In the genomic region with DNA sequence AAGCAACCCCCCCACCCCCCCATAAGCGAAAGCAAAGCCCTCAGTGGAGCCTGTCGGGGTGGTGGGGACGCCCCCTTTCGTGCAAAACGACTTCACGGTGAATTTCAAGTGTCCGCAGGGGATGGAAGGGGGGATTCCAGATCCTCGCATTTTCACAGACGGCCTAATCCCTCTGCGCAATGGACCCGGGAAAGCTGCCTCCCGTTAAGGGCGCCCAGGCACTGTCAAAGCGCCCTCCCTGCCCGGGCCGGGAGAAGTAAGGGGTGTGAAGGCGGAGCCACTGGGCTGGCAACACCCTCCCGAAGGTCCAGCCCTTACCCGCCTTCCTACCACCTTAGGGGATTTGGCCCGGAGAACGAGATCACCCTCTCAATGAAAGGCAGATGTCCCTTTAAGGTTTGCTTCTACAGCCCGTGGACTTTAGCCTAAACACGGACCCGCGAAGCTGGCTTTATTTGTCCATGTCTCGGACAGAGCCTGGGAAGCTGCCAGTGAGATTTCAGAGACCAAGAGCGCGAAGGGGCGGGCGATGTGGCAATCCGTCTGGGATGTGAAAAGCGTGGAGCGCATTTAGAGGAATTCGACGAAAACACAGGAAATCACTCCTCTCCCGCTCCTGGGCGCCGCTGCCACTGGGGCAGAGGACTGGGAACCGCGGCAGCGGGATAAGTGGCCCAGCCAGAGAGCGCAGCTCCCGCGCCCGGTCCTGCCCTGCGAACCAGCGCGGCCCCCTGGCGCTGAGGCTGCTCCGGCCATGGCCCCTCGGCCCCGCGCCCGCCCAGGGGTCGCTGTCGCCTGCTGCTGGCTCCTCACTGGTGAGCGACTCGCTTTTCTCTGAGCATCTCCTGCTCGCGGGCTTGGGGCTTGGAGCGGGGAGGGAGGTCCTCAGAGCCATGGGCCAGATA, we compare ENCODE assay signal across 8 cellular contexts. TPM values are rescaled to one million over a fixed set of nuclear protein-coding genes. Genes with fewer than 3 reads are reported as not detected.
DNase-seq lines count a peak whose midpoint lies in the region; ATAC-seq, FAIRE-seq and TF ChIP-seq lines count a peak whose summit lies in the region.

Gene ITGA1, plus strand, starts transcription at position 317 of the 905 bp plus-strand sequence. Its CDS starts 438 bp downstream, at position 755.
Gene PELO, plus strand, starts transcription at position 317 of the 905 bp plus-strand sequence. CDS start 12,479 bp downstream, outside the sequence.

- WGBS in iPS DF 6.9 (ENCODE audit: insufficient coverage, insufficient read length): no CpG with 5 or more reads among the region's 61 CpGs

- H3K9ac ChIP-seq in DND-41 (ENCODE audit: low read depth, low read length): peak within 1 kb of the TSS; percentile 63

- peak; percentile 84 for ATAC-seq in DND-41 (ENCODE audit: insufficient read depth, low read depth)
- peak; percentile 61 for ATAC-seq in GM21447 (IDR thresholded peaks at IDR 0.05; ENCODE audit: unreplicated experiment)
- ATAC-seq in gastrocnemius medialis: peak; percentile 63 to 74

- intact Hi-C loops in gastrocnemius medialis (cut with DNase I; ENCODE audit: low total_unique reads): loop anchor here (2.0 to 5.0 kb wide), 2 partner anchors 96 to 127 kb away; no protein-coding TSS in a partner anchor

- peak; percentile 27 to 44 for TF ChIP-seq POLR2A in gastrocnemius medialis (IDR thresholded peaks at IDR 0.05)

- H3K4me1 ChIP-seq in DND-41 (ENCODE audit: insufficient read depth, low read length) (peaks cover 55% of the 10 kb centered on the region), iPS DF 6.9 (ENCODE audit: control insufficient read depth, insufficient read depth, low read length) (no peaks in the 10 kb centered on the region), gastrocnemius medialis (peaks cover 7 to 11% of the 10 kb centered on the region in 2 donors)

- DNase-seq in DND-41: peak; percentile 70
- peak; percentile 82 for DNase-seq in HTR-8/SVneo (ENCODE audit: insufficient read length, low spot score)
- peak; percentile 29 for DNase-seq in T-helper 22 cell (ENCODE audit: low read depth)
- DNase-seq in brain microvascular endothelial cell: peak; percentile 83
- DNase-seq in iPS DF 6.9 (ENCODE audit: low read depth, low spot score): no peak
- peak; percentile 33 to 50 for DNase-seq in gastrocnemius medialis
- DNase-seq in inferior parietal cortex (ENCODE audit: extremely low spot score): no peak

- no peaks in the 10 kb centered on the region for H3K27me3 ChIP-seq in DND-41 (ENCODE audit: insufficient read depth, low read length, poor library complexity)
- H3K27me3 ChIP-seq in brain microvascular endothelial cell (replicated peaks): no peaks in the 10 kb centered on the region
- no peaks in the 10 kb centered on the region for H3K27me3 ChIP-seq in iPS DF 6.9 (ENCODE audit: control insufficient read depth, insufficient read depth, low read length)
- H3K27me3 ChIP-seq in gastrocnemius medialis: peaks cover 0 to 7% (median 0%) of the 10 kb centered on the region in 3 donors

- H2AFZ ChIP-seq in DND-41 (ENCODE audit: low read depth, low read length): peak within 1 kb of the TSS; percentile 73

- H3K4me2 ChIP-seq in DND-41 (ENCODE audit: insufficient read depth, low read length): peak within 1 kb of the TSS; percentile 70

- peak; percentile 97 for FAIRE-seq in HTR-8/SVneo (lab: Jason Lieb, UNC)

- TF ChIP-seq CTCF in DND-41 (IDR thresholded peaks at IDR 0.05; ENCODE audit: borderline replicate concordance, extremely low read depth, low read length, poor library complexity, severe bottlenecking) (peak; percentile 60), brain microvascular endothelial cell (IDR thresholded peaks at IDR 0.05; ENCODE audit: low read depth, low read length, missing control alignments) (peak; percentile 31), gastrocnemius medialis (IDR thresholded peaks at IDR 0.05 in 4 of 5, conservative IDR thresholded peaks at IDR 0.05 in 1 of 5) (peak in 4 of 5 experiments; percentile 29 to 41 (median 38))

- H3K36me3 ChIP-seq in DND-41 (ENCODE audit: insufficient read depth, low read length) (0 out of 2 replicates have a peak, but pooled peaks cover 5% of the 10 kb centered on the region), brain microvascular endothelial cell (replicated peaks) (no peaks in the 10 kb centered on the region), iPS DF 6.9 (ENCODE audit: control insufficient read depth, insufficient read depth, low read length) (no peaks in the 10 kb centered on the region), gastrocnemius medialis (no peaks in the 10 kb centered on the region)

- H4K20me1 ChIP-seq in DND-41 (ENCODE audit: insufficient read depth, low read length): no peaks in the 10 kb centered on the region

- H3K27ac ChIP-seq in DND-41 (ENCODE audit: low read length) (peak within 1 kb of the TSS; percentile 74), brain microvascular endothelial cell (peak within 1 kb of the TSS; percentile 85), iPS DF 6.9 (ENCODE audit: low read length) (no peak within 1 kb of the TSS), gastrocnemius medialis (peak within 1 kb of the TSS; percentile 68 to 83 (median 76))

- H3K79me2 ChIP-seq in DND-41 (ENCODE audit: insufficient read depth, low read length): peaks cover 52% of the 10 kb centered on the region

- H3K4me3 ChIP-seq in DND-41 (ENCODE audit: low read depth in 1 of 2, low read length in 2 of 2) (peak within 1 kb of the TSS; percentile 31 to 64; a peak in 3 of 4 replicates), brain microvascular endothelial cell (ENCODE audit: low read depth, low read length) (peak within 1 kb of the TSS; percentile 73), iPS DF 6.9 (ENCODE audit: low read length) (peak within 1 kb of the TSS; percentile 70), gastrocnemius medialis (peak within 1 kb of the TSS; percentile 61 to 76 (median 68))

- H3K9me3 ChIP-seq in DND-41 (ENCODE audit: insufficient read depth, low read length, severe bottlenecking) (no peaks in the 10 kb centered on the region), iPS DF 6.9 (ENCODE audit: control insufficient read depth, insufficient read depth, low read length) (no peaks in the 10 kb centered on the region), gastrocnemius medialis (no peaks in the 10 kb centered on the region)

- in situ Hi-C loops in brain microvascular endothelial cell (cut with HindIII; ENCODE audit: low pct_ligation_motif_present, low sequenced_read_pairs) (no loop called here), gastrocnemius medialis (cut with MboI; ENCODE audit: low sequenced_read_pairs in 4 of 4) (loop anchor here in 1 of 4 donors (25.0 kb wide), 1 partner anchor 124 kb away; no protein-coding TSS in a partner anchor)

RNA-seq across cellular contexts. Expression of gene ITGA1, which starts in this region (rescaled TPM):
- total RNA-seq in gastrocnemius medialis: 10 to 100 TPM in 2 of 4 donors, 1 to 10 TPM in 2; 5.7 to 20.4 (median 12.4) TPM

RNA-seq across cellular contexts. Expression of gene PELO, which starts in this region (rescaled TPM):
- total RNA-seq in gastrocnemius medialis: 10 to 100 TPM; 13.8 to 28.5 (median 18.5) TPM

Comparison
In these comparisons a context has a peak if more than half of its experiments do, and no peak if none do; other contexts are left out.
1. DNase-seq: peak in DND-41 (single experiment), HTR-8/SVneo (single experiment), T-helper 22 cell (single experiment), brain microvascular endothelial cell (single experiment) and gastrocnemius medialis (2 of 2); none in iPS DF 6.9 (single experiment) and inferior parietal cortex (single experiment).
2. Peak in every context shown above with its lines, with median percentiles within 50 percentile points of each other: ATAC-seq, H3K4me3 ChIP-seq and CTCF ChIP-seq.